20 cellular contexts compared by ENCODE assay signal in the genomic region with DNA sequence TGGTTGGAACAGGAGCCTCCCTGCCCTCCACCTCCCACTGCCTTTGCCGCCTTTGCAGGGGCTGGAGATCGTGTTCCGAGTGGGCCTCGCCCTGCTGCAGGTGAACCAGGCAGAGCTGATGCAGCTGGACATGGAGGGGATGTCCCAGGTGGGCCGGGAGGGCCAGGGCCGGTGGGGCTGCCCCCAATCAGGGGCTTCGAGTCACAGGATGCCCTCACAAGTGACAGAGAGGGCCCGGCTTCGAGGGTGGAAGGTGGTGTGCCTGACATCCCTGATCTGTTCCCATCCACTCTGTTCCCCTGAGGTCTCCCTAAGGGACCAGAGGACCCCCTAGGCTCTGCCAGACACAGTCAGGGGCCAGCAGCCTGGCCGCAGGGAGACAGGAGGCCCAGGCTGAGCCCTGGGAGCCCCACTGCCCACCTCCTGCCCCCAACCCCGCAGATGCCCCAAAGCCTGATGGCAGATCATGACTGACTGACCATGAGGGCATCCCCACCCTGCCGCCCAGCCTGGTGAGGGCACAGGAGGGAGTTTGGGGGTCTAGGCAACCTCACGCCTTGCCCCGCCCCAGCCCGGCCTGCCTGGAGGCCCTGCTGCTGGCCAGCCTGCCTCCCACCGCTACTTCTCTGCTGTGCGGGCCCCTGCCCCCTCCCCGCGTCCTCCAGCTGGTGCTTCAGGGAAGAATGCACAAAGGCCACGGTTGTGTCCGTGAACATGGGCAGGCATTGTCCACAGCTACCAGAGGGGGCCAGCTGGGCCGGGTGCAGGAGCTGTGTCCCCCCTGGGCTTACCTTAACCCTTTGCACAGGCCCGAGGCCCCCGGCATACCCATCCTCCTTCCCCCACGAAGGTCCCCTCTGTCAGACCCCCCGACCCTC. TPM values are rescaled to one million over a fixed set of nuclear protein-coding genes. Genes with fewer than 3 reads are reported as not detected.
DNase-seq lines count a peak whose midpoint lies in the region; TF ChIP-seq lines count a peak whose summit lies in the region.
"Had no signal": no experiment of that assay in that cellular context is flagged by ENCODE, and none has a peak within 500 bp of the region (broad histone marks: within the 10 kb centered on the region; RNA-seq: fewer than 3 reads in every experiment).

No MANE protein-coding gene starts in this region.

- H3K4me1 ChIP-seq in endodermal cell (ENCODE audit: control insufficient read depth, insufficient read depth, low read length) = peaks cover 3% of the 10 kb centered on the region

- H3K27ac Mint-ChIP-seq in endodermal cell (no peak overlapping the region), neural crest cell (ENCODE audit: unreplicated experiment) (peak overlapping the region; percentile 78), osteocyte (ENCODE audit: unreplicated experiment) (no peak overlapping the region)
- H3K27ac Mint-ChIP-seq: activated naive CD4-positive, alpha-beta T cell treated with anti-CD3 and anti-CD28 coated beads, Interleukin-2, amount 50 U/mL, for 24 hours; CD4-positive, CD25-positive, alpha-beta regulatory T cell; memory B cell; nephron; stimulated activated naive CD8-positive, alpha-beta T cell treated with anti-CD3 and anti-CD28 coated beads, Interleukin-15, Interleukin-2, amounts not matched to agents 100 ng/mL and 50 ng/mL, for 24 hours; T-cell had no signal

- H3K36me3 Mint-ChIP-seq in endodermal cell (ENCODE audit: low read depth) (no peaks in the 10 kb centered on the region), neural crest cell (ENCODE audit: low read depth) (no peaks in the 10 kb centered on the region), osteocyte (ENCODE audit: unreplicated experiment) (peaks cover 2% of the 10 kb centered on the region)
- H3K36me3 Mint-ChIP-seq: activated naive CD4-positive, alpha-beta T cell treated with anti-CD3 and anti-CD28 coated beads, Interleukin-2, amount 50 U/mL, for 24 hours; brain; CD4-positive, CD25-positive, alpha-beta regulatory T cell; T-cell had no signal

- peaks cover 15% of the 10 kb centered on the region for H3K27me3 ChIP-seq in H7 (ENCODE audit: control insufficient read depth, insufficient read depth, low read length)
- H3K27me3 ChIP-seq in endodermal cell (ENCODE audit: control insufficient read depth, insufficient read depth, low read length, poor library complexity, severe bottlenecking) = peaks cover 5% of the 10 kb centered on the region
- H3K27me3 ChIP-seq: heart left ventricle, right atrium auricular region had no signal

- peak overlapping the region; percentile 17 for H3K27ac ChIP-seq in endodermal cell (ENCODE audit: low read depth, low read length)
- H3K27ac ChIP-seq: heart left ventricle, right atrium auricular region had no signal

- H3K4me3 Mint-ChIP-seq in endodermal cell = no peak overlapping the region
- peak overlapping the region; percentile 56 for H3K4me3 Mint-ChIP-seq in neural crest cell
- no peak overlapping the region for H3K4me3 Mint-ChIP-seq in osteocyte (ENCODE audit: unreplicated experiment)
- H3K4me3 Mint-ChIP-seq: activated naive CD4-positive, alpha-beta T cell treated with anti-CD3 and anti-CD28 coated beads, Interleukin-2, amount 50 U/mL, for 24 hours; brain; CD4-positive, CD25-positive, alpha-beta regulatory T cell; memory B cell; nephron; stimulated activated naive CD8-positive, alpha-beta T cell treated with anti-CD3 and anti-CD28 coated beads, Interleukin-15, Interleukin-2, amounts not matched to agents 100 ng/mL and 50 ng/mL, for 24 hours; T-cell had no signal

- DNase-seq in H7 = peak; percentile 65
- DNase-seq in endodermal cell = no peak
- DNase-seq in neural crest cell (ENCODE audit: low read depth, low spot score) = no peak
- no peak for DNase-seq in DMS153 (lab: John Stamatoyannopoulos, UW)
- no peak for DNase-seq in osteocyte (ENCODE audit: extremely low spot score, unreplicated experiment)
- no peak for DNase-seq in amniotic stem cell (lab: John Stamatoyannopoulos, UW)
- DNase-seq: CD4-positive, CD25-positive, alpha-beta regulatory T cell; DMS53; heart left ventricle; NCI-H187 treated with DMSO at 0.1 percent for 48 hours; Right ventricle myocardium superior; T-cell had no signal

- peaks cover 3% of the 10 kb centered on the region for H3K4me1 Mint-ChIP-seq in endodermal cell
- H3K4me1 Mint-ChIP-seq in neural crest cell = peaks cover 11% of the 10 kb centered on the region
- peaks cover 3% of the 10 kb centered on the region for H3K4me1 Mint-ChIP-seq in osteocyte (ENCODE audit: unreplicated experiment)

- TF ChIP-seq CTCF in endodermal cell (conservative IDR thresholded peaks at IDR 0.05) = no peak
- TF ChIP-seq CTCF in neural crest cell (conservative IDR thresholded peaks at IDR 0.05) = no peak
- no peak for TF ChIP-seq CTCF in osteocyte (IDR thresholded peaks at IDR 0.05)

- no peaks in the 10 kb centered on the region for H3K9me3 ChIP-seq in endodermal cell (ENCODE audit: control insufficient read depth, low read length)
- H3K9me3 ChIP-seq: esophagus muscularis mucosa, heart left ventricle, right atrium auricular region had no signal

- no peak overlapping the region for H3K4me3 ChIP-seq in H7 (ENCODE audit: insufficient read depth, low read depth, low read length)
- no peak overlapping the region for H3K4me3 ChIP-seq in endodermal cell (ENCODE audit: low read length)
- H3K4me3 ChIP-seq: esophagus muscularis mucosa, heart left ventricle, right atrium auricular region had no signal

- H3K9me3 Mint-ChIP-seq in endodermal cell (no peaks in the 10 kb centered on the region), neural crest cell (no peaks in the 10 kb centered on the region), osteocyte (ENCODE audit: unreplicated experiment) (no peaks in the 10 kb centered on the region)
- H3K9me3 Mint-ChIP-seq: activated naive CD4-positive, alpha-beta T cell treated with anti-CD3 and anti-CD28 coated beads, Interleukin-2, amount 50 U/mL, for 24 hours; brain; memory B cell; nephron; stimulated activated naive CD8-positive, alpha-beta T cell treated with anti-CD3 and anti-CD28 coated beads, Interleukin-15, Interleukin-2, amounts not matched to agents 100 ng/mL and 50 ng/mL, for 24 hours; T-cell had no signal

- 84 to 86% methylated on average over 15 to 26 of the region's 26 CpGs for WGBS in endodermal cell (ENCODE audit: insufficient coverage in 1 of 2, insufficient read length in 1 of 2), 2 experiments

- H3K36me3 ChIP-seq in H7 (replicated peaks; ENCODE audit: control insufficient read depth, insufficient read depth, low read length) = no peaks in the 10 kb centered on the region
- H3K36me3 ChIP-seq in endodermal cell (ENCODE audit: control insufficient read depth, insufficient read depth, low read length) = no peaks in the 10 kb centered on the region
- H3K36me3 ChIP-seq: right atrium auricular region had no signal

- H3K9ac ChIP-seq in endodermal cell (ENCODE audit: extremely low read depth, low read length, poor library complexity, severe bottlenecking) = no peak overlapping the region

- H3K27me3 Mint-ChIP-seq in endodermal cell (ENCODE audit: insufficient read depth) = peaks cover 28% of the 10 kb centered on the region
- peaks cover 10% of the 10 kb centered on the region for H3K27me3 Mint-ChIP-seq in neural crest cell (ENCODE audit: low read depth)
- H3K27me3 Mint-ChIP-seq in osteocyte (ENCODE audit: unreplicated experiment) = no peaks in the 10 kb centered on the region
- H3K27me3 Mint-ChIP-seq: activated naive CD4-positive, alpha-beta T cell treated with anti-CD3 and anti-CD28 coated beads, Interleukin-2, amount 50 U/mL, for 24 hours; brain; CD4-positive, CD25-positive, alpha-beta regulatory T cell; stimulated activated naive CD8-positive, alpha-beta T cell treated with anti-CD3 and anti-CD28 coated beads, Interleukin-15, Interleukin-2, amounts not matched to agents 100 ng/mL and 50 ng/mL, for 24 hours; T-cell had no signal

RNA-seq across cellular contexts. Expression of a gene that starts 21.8 kb away (rescaled TPM):
- total RNA-seq in H7 (2014; rRNA removed; shearing (Covaris generic)) = 3.5 and 5.0 TPM in 2 replicates
- total RNA-seq in endodermal cell = 1 to 10 TPM; 6.4 to 9.2 TPM
- 14.6 TPM for polyA plus RNA-seq in endodermal cell (2013, experiment 1 of 2)
- 12.3 TPM for polyA plus RNA-seq in endodermal cell (2013, experiment 2 of 2)
- total RNA-seq in neural crest cell = 17.8 and 19.5 TPM in 2 replicates
- total RNA-seq in osteocyte = 27.3 and 27.6 TPM in 2 replicates

RNA-seq across cellular contexts. Expression of a gene that starts 22.3 kb away (rescaled TPM):
- total RNA-seq in H7 (2014; rRNA removed; shearing (Covaris generic)) = 0.14 and 0.22 TPM in 2 replicates
- total RNA-seq in endodermal cell = 10 to 100 TPM in 1 of 2 donors, 1 to 10 TPM in 1; 9.5 to 20.2 TPM
- 32.1 TPM for polyA plus RNA-seq in endodermal cell (2013, experiment 1 of 2)
- 29.5 TPM for polyA plus RNA-seq in endodermal cell (2013, experiment 2 of 2)
- total RNA-seq in neural crest cell = 20.9 and 21.8 TPM in 2 replicates
- 0.24 and 0.51 TPM in 2 replicates for total RNA-seq in osteocyte
- total RNA-seq: NCI-H460, right atrium auricular region had no signal

RNA-seq across cellular contexts. Expression of a gene that starts 36.4 kb away (rescaled TPM):
- 1.6 and 4.0 TPM in 2 replicates for total RNA-seq in H7 (2014; rRNA removed; shearing (Covaris generic))
- 1 to 10 TPM; 2.8 to 3.4 TPM for total RNA-seq in endodermal cell
- 0.68 TPM for polyA plus RNA-seq in endodermal cell (2013, experiment 1 of 2)
- polyA plus RNA-seq in endodermal cell (2013, experiment 2 of 2) = 1.2 TPM
- total RNA-seq in neural crest cell = 0.51 and 1.0 TPM in 2 replicates
- total RNA-seq in osteocyte = 3.3 and 3.5 TPM in 2 replicates
- total RNA-seq: CD4-positive, CD25-positive, alpha-beta regulatory T cell had no signal
- polyA plus RNA-seq: CD4-positive, CD25-positive, alpha-beta regulatory T cell had no signal

RNA-seq across cellular contexts. Expression of a gene that starts 51.8 kb away (rescaled TPM):
- total RNA-seq in H7 (2014; rRNA removed; shearing (Covaris generic)) = 21.1 and 24.3 TPM in 2 replicates
- total RNA-seq in endodermal cell (10 to 100 TPM; 33.4 to 40.0 TPM), neural crest cell (48.1 and 50.7 TPM in 2 replicates), osteocyte (34.4 and 42.1 TPM in 2 replicates)
- polyA plus RNA-seq in endodermal cell (2013, experiment 1 of 2) = 34.8 TPM
- polyA plus RNA-seq in endodermal cell (2013, experiment 2 of 2) = 32.3 TPM
